ENCODE assay signal across 1 cellular context in the genomic region with DNA sequence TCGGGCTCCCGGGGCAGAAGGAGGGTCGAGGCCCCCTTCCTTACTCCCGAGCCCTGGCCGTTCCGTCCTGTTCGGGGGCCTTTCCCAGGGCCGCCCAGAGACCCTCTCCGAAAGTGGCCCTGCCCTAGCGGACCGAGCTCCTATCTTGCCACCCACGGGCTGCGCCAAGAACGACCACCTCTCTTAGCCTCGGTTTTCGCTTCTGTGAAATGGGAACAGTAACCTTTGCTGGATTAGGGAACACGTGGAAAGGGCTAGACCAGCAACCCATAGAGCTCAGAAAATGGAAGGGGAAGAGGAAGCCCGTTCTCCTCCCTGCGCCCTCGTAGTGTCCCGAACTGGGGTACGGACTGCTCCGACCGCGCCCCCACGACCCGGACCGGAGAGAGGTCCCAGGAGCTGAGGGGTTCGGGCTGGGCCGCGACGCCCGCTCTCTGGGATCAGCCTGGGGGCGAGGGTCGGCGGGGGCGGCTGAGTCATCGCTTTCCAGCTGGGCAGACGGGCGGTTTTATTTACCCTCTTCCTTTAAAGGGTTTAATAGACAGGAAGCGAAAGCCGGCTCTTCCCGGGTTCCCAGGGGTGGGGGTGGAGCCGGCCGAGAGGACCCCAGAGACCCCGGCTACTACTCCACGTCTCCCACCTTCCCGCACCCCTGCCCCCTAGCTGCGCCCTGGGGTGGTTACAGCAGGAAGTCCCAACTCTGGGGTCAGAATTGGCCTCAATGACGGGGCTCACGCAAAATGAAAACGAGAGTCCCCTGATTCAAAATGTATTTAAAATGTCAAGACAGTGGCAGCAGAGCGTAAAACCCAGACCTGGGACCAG.
A peak's percentile ranks its signal among the peaks of the same experiment; 100 is the strongest.
TF ChIP-seq lines count a peak whose summit lies in the region.

No MANE protein-coding gene starts in this region.

TF ChIP-seq in A549, 52 proteins besides CTCF, POLR2A, EP300 and RAD21 (continued from another document):
- TF ChIP-seq, protein P1, sequence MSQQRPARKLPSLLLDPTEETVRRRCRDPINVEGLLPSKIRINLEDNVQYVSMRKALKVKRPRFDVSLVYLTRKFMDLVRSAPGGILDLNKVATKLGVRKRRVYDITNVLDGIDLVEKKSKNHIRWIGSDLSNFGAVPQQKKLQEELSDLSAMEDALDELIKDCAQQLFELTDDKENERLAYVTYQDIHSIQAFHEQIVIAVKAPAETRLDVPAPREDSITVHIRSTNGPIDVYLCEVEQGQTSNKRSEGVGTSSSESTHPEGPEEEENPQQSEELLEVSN (IDR thresholded peaks at IDR 0.05; ENCODE audit: borderline replicate concordance, low read depth): peak; percentile 66; the same call in 1 of the 2 replicates
- no peak for TF ChIP-seq MAZ (IDR thresholded peaks at IDR 0.05; ENCODE audit: borderline replicate concordance, low read depth, low read length)
- TF ChIP-seq FOSB (CRISPR knock-in tag; IDR thresholded peaks at IDR 0.05): 0 out of 2 replicates have a peak, but pooled peaks have one; percentile 71
- peak; percentile 34; the same call in 1 of the 2 replicates for TF ChIP-seq MYC (IDR thresholded peaks at IDR 0.05; ENCODE audit: borderline replicate concordance, low read length)
- peak; percentile 96 for TF ChIP-seq CHD4 (IDR thresholded peaks at IDR 0.05; ENCODE audit: borderline replicate concordance)
- no peak for TF ChIP-seq EHMT2 (IDR thresholded peaks at IDR 0.05; ENCODE audit: low read depth)
- TF ChIP-seq ZSCAN20 (CRISPR knock-in tag; IDR thresholded peaks at IDR 0.05): no peak
- TF ChIP-seq TP53 (CRISPR knock-in tag; IDR thresholded peaks at IDR 0.05): no peak; the same call in 1 of the 2 replicates
- TF ChIP-seq NR3C1 (IDR thresholded peaks at IDR 0.05): no peak
- no peak for TF ChIP-seq CEBPB (IDR thresholded peaks at IDR 0.05)
- no peak for TF ChIP-seq ESRRA (IDR thresholded peaks at IDR 0.05; ENCODE audit: borderline replicate concordance, low read length)
- TF ChIP-seq JUNB (IDR thresholded peaks at IDR 0.05): no peak
- TF ChIP-seq HEYL (CRISPR knock-in tag; IDR thresholded peaks at IDR 0.05): peak; percentile 80
- TF ChIP-seq HOXB13 (CRISPR knock-in tag; IDR thresholded peaks at IDR 0.05; ENCODE audit: low read depth): peak; percentile 59; the same call in 1 of the 2 replicates
- no peak for TF ChIP-seq KDM5A (IDR thresholded peaks at IDR 0.05)
- peak; percentile 25; the same call in 1 of the 2 replicates for TF ChIP-seq FOSL2 (IDR thresholded peaks at IDR 0.05)
- TF ChIP-seq FOSL2 (CRISPR knock-in tag; IDR thresholded peaks at IDR 0.05): peak; percentile 91
- TF ChIP-seq HOXB5 (CRISPR knock-in tag; IDR thresholded peaks at IDR 0.05): no peak
- TF ChIP-seq, protein P2, sequence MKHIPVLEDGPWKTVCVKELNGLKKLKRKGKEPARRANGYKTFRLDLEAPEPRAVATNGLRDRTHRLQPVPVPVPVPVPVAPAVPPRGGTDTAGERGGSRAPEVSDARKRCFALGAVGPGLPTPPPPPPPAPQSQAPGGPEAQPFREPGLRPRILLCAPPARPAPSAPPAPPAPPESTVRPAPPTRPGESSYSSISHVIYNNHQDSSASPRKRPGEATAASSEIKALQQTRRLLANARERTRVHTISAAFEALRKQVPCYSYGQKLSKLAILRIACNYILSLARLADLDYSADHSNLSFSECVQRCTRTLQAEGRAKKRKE (CRISPR knock-in tag; IDR thresholded peaks at IDR 0.05; ENCODE audit: low read depth): no peak
- no peak for TF ChIP-seq BHLHE40 (IDR thresholded peaks at IDR 0.05; ENCODE audit: low read depth, low read length)
- TF ChIP-seq, protein P3, sequence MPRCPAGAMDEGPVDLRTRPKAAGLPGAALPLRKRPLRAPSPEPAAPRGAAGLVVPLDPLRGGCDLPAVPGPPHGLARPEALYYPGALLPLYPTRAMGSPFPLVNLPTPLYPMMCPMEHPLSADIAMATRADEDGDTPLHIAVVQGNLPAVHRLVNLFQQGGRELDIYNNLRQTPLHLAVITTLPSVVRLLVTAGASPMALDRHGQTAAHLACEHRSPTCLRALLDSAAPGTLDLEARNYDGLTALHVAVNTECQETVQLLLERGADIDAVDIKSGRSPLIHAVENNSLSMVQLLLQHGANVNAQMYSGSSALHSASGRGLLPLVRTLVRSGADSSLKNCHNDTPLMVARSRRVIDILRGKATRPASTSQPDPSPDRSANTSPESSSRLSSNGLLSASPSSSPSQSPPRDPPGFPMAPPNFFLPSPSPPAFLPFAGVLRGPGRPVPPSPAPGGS (IDR thresholded peaks at IDR 0.05): no peak
- TF ChIP-seq, protein P4, sequence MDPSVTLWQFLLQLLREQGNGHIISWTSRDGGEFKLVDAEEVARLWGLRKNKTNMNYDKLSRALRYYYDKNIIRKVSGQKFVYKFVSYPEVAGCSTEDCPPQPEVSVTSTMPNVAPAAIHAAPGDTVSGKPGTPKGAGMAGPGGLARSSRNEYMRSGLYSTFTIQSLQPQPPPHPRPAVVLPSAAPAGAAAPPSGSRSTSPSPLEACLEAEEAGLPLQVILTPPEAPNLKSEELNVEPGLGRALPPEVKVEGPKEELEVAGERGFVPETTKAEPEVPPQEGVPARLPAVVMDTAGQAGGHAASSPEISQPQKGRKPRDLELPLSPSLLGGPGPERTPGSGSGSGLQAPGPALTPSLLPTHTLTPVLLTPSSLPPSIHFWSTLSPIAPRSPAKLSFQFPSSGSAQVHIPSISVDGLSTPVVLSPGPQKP (IDR thresholded peaks at IDR 0.05; ENCODE audit: low read depth, low read length): no peak
- TF ChIP-seq, protein P5, sequence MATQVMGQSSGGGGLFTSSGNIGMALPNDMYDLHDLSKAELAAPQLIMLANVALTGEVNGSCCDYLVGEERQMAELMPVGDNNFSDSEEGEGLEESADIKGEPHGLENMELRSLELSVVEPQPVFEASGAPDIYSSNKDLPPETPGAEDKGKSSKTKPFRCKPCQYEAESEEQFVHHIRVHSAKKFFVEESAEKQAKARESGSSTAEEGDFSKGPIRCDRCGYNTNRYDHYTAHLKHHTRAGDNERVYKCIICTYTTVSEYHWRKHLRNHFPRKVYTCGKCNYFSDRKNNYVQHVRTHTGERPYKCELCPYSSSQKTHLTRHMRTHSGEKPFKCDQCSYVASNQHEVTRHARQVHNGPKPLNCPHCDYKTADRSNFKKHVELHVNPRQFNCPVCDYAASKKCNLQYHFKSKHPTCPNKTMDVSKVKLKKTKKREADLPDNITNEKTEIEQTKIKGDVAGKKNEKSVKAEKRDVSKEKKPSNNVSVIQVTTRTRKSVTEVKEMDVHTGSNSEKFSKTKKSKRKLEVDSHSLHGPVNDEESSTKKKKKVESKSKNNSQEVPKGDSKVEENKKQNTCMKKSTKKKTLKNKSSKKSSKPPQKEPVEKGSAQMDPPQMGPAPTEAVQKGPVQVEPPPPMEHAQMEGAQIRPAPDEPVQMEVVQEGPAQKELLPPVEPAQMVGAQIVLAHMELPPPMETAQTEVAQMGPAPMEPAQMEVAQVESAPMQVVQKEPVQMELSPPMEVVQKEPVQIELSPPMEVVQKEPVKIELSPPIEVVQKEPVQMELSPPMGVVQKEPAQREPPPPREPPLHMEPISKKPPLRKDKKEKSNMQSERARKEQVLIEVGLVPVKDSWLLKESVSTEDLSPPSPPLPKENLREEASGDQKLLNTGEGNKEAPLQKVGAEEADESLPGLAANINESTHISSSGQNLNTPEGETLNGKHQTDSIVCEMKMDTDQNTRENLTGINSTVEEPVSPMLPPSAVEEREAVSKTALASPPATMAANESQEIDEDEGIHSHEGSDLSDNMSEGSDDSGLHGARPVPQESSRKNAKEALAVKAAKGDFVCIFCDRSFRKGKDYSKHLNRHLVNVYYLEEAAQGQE (IDR thresholded peaks at IDR 0.05): no peak
- TF ChIP-seq, protein P6, sequence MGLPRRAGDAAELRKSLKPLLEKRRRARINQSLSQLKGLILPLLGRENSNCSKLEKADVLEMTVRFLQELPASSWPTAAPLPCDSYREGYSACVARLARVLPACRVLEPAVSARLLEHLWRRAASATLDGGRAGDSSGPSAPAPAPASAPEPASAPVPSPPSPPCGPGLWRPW (IDR thresholded peaks at IDR 0.05): no peak
- TF ChIP-seq TFCP2L1 (CRISPR knock-in tag; IDR thresholded peaks at IDR 0.05): 0 out of 2 replicates have a peak, but pooled peaks have one; percentile 54
- no peak for TF ChIP-seq RARB (CRISPR knock-in tag; IDR thresholded peaks at IDR 0.05)
- TF ChIP-seq RNF2 (IDR thresholded peaks at IDR 0.05; ENCODE audit: borderline replicate concordance, low read depth): no peak
- TF ChIP-seq, protein P7, sequence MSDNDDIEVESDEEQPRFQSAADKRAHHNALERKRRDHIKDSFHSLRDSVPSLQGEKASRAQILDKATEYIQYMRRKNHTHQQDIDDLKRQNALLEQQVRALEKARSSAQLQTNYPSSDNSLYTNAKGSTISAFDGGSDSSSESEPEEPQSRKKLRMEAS (IDR thresholded peaks at IDR 0.05): peak; percentile 87
- TF ChIP-seq NPAS2 (CRISPR knock-in tag; IDR thresholded peaks at IDR 0.05; ENCODE audit: borderline replicate concordance): peak; percentile 64; the same call in 1 of the 2 replicates
